In genomic region chr19:35751839-35752745, GRCh38 we compare ENCODE assay signal across 20 cellular contexts. TPM values are rescaled to one million over a fixed set of nuclear protein-coding genes. Genes with fewer than 3 reads are reported as not detected.
DNase-seq lines count a peak whose midpoint lies in the region; ATAC-seq, FAIRE-seq and TF ChIP-seq lines count a peak whose summit lies in the region.
"Had no signal": no experiment of that assay in that cellular context is flagged by ENCODE, and none has a peak within 500 bp of the region (broad histone marks: within the 10 kb centered on the region; RNA-seq: fewer than 3 reads in every experiment).

No MANE protein-coding gene starts in this region.

- H3K27ac ChIP-seq in CD4-positive, alpha-beta T cell (ENCODE audit: low read depth, low read length): no peak overlapping the region
- H3K27ac ChIP-seq in left ventricle myocardium inferior (replicated peaks) (peak overlapping the region; percentile 61), stomach smooth muscle (ENCODE audit: low read length) (peak overlapping the region; percentile 100)

- H3K4me3 Mint-ChIP-seq in activated CD8-positive, alpha-beta memory T cell treated with anti-CD3 and anti-CD28 coated beads, Interleukin-2, amount 10 ng/mL, durations not matched to agents 7 days and 5 days: no peak overlapping the region
- H3K4me3 Mint-ChIP-seq in CD4-positive, alpha-beta T cell: peak overlapping the region; percentile 30

- no peak for TF ChIP-seq CTCF in CD4-positive, alpha-beta T cell (IDR thresholded peaks at IDR 0.05)
- TF ChIP-seq CTCF in left ventricle myocardium inferior (IDR thresholded peaks at IDR 0.05; ENCODE audit: borderline replicate concordance): no peak

- FAIRE-seq in GM12891 (lab: Jason Lieb, UNC): no peak
- FAIRE-seq: A204.1, D721Med had no signal

- H3K27me3 ChIP-seq in CD4-positive, alpha-beta T cell (ENCODE audit: control insufficient read depth, insufficient read depth, low read length): no peaks in the 10 kb centered on the region
- H3K27me3 ChIP-seq in left ventricle myocardium inferior (ENCODE audit: low read depth): no peaks in the 10 kb centered on the region
- no peaks in the 10 kb centered on the region for H3K27me3 ChIP-seq in stomach smooth muscle (ENCODE audit: control insufficient read depth in 1 of 2, insufficient read depth in 2 of 2, low read length in 2 of 2)

- H3K36me3 Mint-ChIP-seq in activated CD8-positive, alpha-beta memory T cell treated with anti-CD3 and anti-CD28 coated beads, Interleukin-2, amount 10 ng/mL, durations not matched to agents 7 days and 5 days: peaks cover 4% of the 10 kb centered on the region
- peaks cover 32% of the 10 kb centered on the region for H3K36me3 Mint-ChIP-seq in CD4-positive, alpha-beta T cell (ENCODE audit: low read depth)
- H3K36me3 Mint-ChIP-seq: IgD-negative memory B cell had no signal

- H3K4me1 Mint-ChIP-seq in activated CD8-positive, alpha-beta memory T cell treated with anti-CD3 and anti-CD28 coated beads, Interleukin-2, amount 10 ng/mL, durations not matched to agents 7 days and 5 days: peaks cover 35% of the 10 kb centered on the region
- peaks cover 31% of the 10 kb centered on the region for H3K4me1 Mint-ChIP-seq in CD4-positive, alpha-beta T cell (ENCODE audit: low read depth)

- no peak overlapping the region for H3K9ac ChIP-seq in stomach smooth muscle (ENCODE audit: low read length in 2 of 2)

- H3K4me3 ChIP-seq in left ventricle myocardium inferior (no peak overlapping the region), stomach smooth muscle (ENCODE audit: low read length in 2 of 2) (no peak overlapping the region)

- no peak overlapping the region for H3K27ac Mint-ChIP-seq in activated CD8-positive, alpha-beta memory T cell treated with anti-CD3 and anti-CD28 coated beads, Interleukin-2, amount 10 ng/mL, durations not matched to agents 7 days and 5 days
- H3K27ac Mint-ChIP-seq in CD4-positive, alpha-beta T cell: no peak overlapping the region
- H3K27ac Mint-ChIP-seq: IgD-negative memory B cell had no signal

- no peaks in the 10 kb centered on the region for H3K27me3 Mint-ChIP-seq in activated CD8-positive, alpha-beta memory T cell treated with anti-CD3 and anti-CD28 coated beads, Interleukin-2, amount 10 ng/mL, durations not matched to agents 7 days and 5 days
- H3K27me3 Mint-ChIP-seq in CD4-positive, alpha-beta T cell: peaks cover 12% of the 10 kb centered on the region

- peaks cover 63% of the 10 kb centered on the region for H3K4me1 ChIP-seq in left ventricle myocardium inferior
- peaks cover 51% of the 10 kb centered on the region for H3K4me1 ChIP-seq in stomach smooth muscle (ENCODE audit: control insufficient read depth, insufficient read depth, low read length)

- H3K9me3 Mint-ChIP-seq in activated CD8-positive, alpha-beta memory T cell treated with anti-CD3 and anti-CD28 coated beads, Interleukin-2, amount 10 ng/mL, durations not matched to agents 7 days and 5 days (ENCODE audit: low read depth): no peaks in the 10 kb centered on the region
- no peaks in the 10 kb centered on the region for H3K9me3 Mint-ChIP-seq in CD4-positive, alpha-beta T cell

- H3K9me3 ChIP-seq in CD4-positive, alpha-beta T cell (ENCODE audit: control insufficient read depth, low read length): no peaks in the 10 kb centered on the region
- no peaks in the 10 kb centered on the region for H3K9me3 ChIP-seq in left ventricle myocardium inferior (replicated peaks)
- H3K9me3 ChIP-seq in stomach smooth muscle (ENCODE audit: control insufficient read depth in 2 of 2, low read length in 2 of 2): no peaks in the 10 kb centered on the region

- TF ChIP-seq POLR2A in GM12891 (IDR thresholded peaks at IDR 0.05; ENCODE audit: low read depth, low read length): no peak

- no peak for ATAC-seq in activated CD8-positive, alpha-beta memory T cell treated with anti-CD3 and anti-CD28 coated beads, Interleukin-2, amount 10 ng/mL, durations not matched to agents 7 days and 5 days
- ATAC-seq in CD4-positive, alpha-beta T cell (ENCODE audit: poor library complexity): no peak
- ATAC-seq in GM19463 (IDR thresholded peaks at IDR 0.05; ENCODE audit: unreplicated experiment): no peak

- DNase-seq in activated CD8-positive, alpha-beta memory T cell treated with anti-CD3 and anti-CD28 coated beads, Interleukin-2, amount 10 ng/mL, durations not matched to agents 7 days and 5 days: peak; percentile 38
- no peak for DNase-seq in activated CD8-positive, alpha-beta memory T cell treated with anti-CD3 and anti-CD28 coated beads for 24 hours
- no peak for DNase-seq in CD4-positive, alpha-beta T cell
- DNase-seq in left ventricle myocardium inferior: no peak
- DNase-seq in central memory CD4-positive, alpha-beta T cell: no peak
- no peak for DNase-seq in GM12891 (ENCODE audit: insufficient read length, low spot score)
- DNase-seq: Karpas-422, NCI-H1417 treated with DMSO at 0.1 percent for 48 hours, NCI-H187 treated with DMSO at 0.1 percent for 48 hours, NCI-H226, NCI-H524, NCI-H82 had no signal

- POLR2A ChIA-PET in CD4-positive, alpha-beta T cell (lab: Charles Lee): interaction anchor here (0.6 to 1.2 kb wide), 2 partner anchors 32 to 49 kb away, joined by 3 to 5 read pairs; no protein-coding TSS in a partner anchor

- intact Hi-C loops in CD4-positive, alpha-beta T cell (cut with DNase I, micrococcal nuclease): loop anchor here in 1 of 2 experiments (10.0 kb wide), 1 partner anchor 933 kb away; the partner anchor contains the start of gene ZNF567
- intact Hi-C loops in left ventricle myocardium inferior (cut with micrococcal nuclease): no loop called here

- CTCF ChIA-PET in activated CD8-positive, alpha-beta memory T cell treated with anti-CD3 and anti-CD28 coated beads, Interleukin-2, amount 10 ng/mL, durations not matched to agents 7 days and 5 days (lab: Charles Lee): interaction anchor here (1.0 kb wide), 1 partner anchor 12 kb away, joined by 3 read pairs; no protein-coding TSS in a partner anchor
- CTCF ChIA-PET in CD4-positive, alpha-beta T cell (lab: Charles Lee): interaction anchor here (1.0 kb wide), 1 partner anchor 36 kb away, joined by 3 read pairs; no protein-coding TSS in a partner anchor

- H3K36me3 ChIP-seq in left ventricle myocardium inferior (peaks cover 19% of the 10 kb centered on the region), stomach smooth muscle (ENCODE audit: control insufficient read depth in 2 of 2, insufficient read depth in 2 of 2, low read length in 2 of 2) (peaks cover 14 to 21% of the 10 kb centered on the region in 2 donors)

TF ChIP-seq in GM12891, 5 proteins besides CTCF, POLR2A, EP300 and RAD21:
- TF ChIP-seq TAF1 (IDR thresholded peaks at IDR 0.05; ENCODE audit: low read depth, low read length): no peak
- TF ChIP-seq SPI1 (IDR thresholded peaks at IDR 0.05; ENCODE audit: low read depth, low read length): no peak
- no peak for TF ChIP-seq PAX5 (IDR thresholded peaks at IDR 0.05; ENCODE audit: insufficient read depth, low read length, severe bottlenecking)
- TF ChIP-seq POU2F2 (IDR thresholded peaks at IDR 0.05; ENCODE audit: low read depth, low read length): no peak
- TF ChIP-seq POLR2AphosphoS5 (IDR thresholded peaks at IDR 0.05; ENCODE audit: low read depth, low read length): no peak
TF ChIP-seq in GM12891: peak in this region for 0.

RNA-seq across cellular contexts. Expression of gene LIN37, which starts 3.7 kb away (rescaled TPM):
- total RNA-seq in activated CD8-positive, alpha-beta memory T cell treated with anti-CD3 and anti-CD28 coated beads, Interleukin-2, amount 10 ng/mL, durations not matched to agents 7 days and 5 days: 1 to 10 TPM; 8.9 to 9.2 TPM
- 1 to 10 TPM; 4.8 to 6.0 TPM for total RNA-seq in CD4-positive, alpha-beta T cell
- total RNA-seq in left ventricle myocardium inferior: 6.2 TPM
- polyA plus RNA-seq in GM12891 (2012; ENCODE audit: low read depth, missing spikeins): 9.9 TPM

RNA-seq across cellular contexts. Expression of gene HSPB6, which starts 4.7 kb away (rescaled TPM):
- total RNA-seq in activated CD8-positive, alpha-beta memory T cell treated with anti-CD3 and anti-CD28 coated beads, Interleukin-2, amount 10 ng/mL, durations not matched to agents 7 days and 5 days: not detected
- not detected for total RNA-seq in CD4-positive, alpha-beta T cell
- total RNA-seq in left ventricle myocardium inferior: 899 TPM
- 0.15 TPM for polyA plus RNA-seq in GM12891 (2012; ENCODE audit: low read depth, missing spikeins)
- total RNA-seq: H4, HT-29, RPMI7951 had no signal
- polyA plus RNA-seq: IgD-negative memory B cell had no signal

RNA-seq across cellular contexts. Expression of gene PROSER3, which starts 5.9 kb away (rescaled TPM):
- total RNA-seq in activated CD8-positive, alpha-beta memory T cell treated with anti-CD3 and anti-CD28 coated beads, Interleukin-2, amount 10 ng/mL, durations not matched to agents 7 days and 5 days: 10 to 100 TPM; 46.5 to 57.8 TPM
- 10 to 100 TPM; 19.4 to 22.6 TPM for total RNA-seq in CD4-positive, alpha-beta T cell
- total RNA-seq in left ventricle myocardium inferior: 4.8 TPM
- 7.9 TPM for polyA plus RNA-seq in GM12891 (2012; ENCODE audit: low read depth, missing spikeins)

RNA-seq across cellular contexts. Expression of gene PSENEN, which starts 6.6 kb away (rescaled TPM):
- 10 to 100 TPM; 39.1 to 49.0 TPM for total RNA-seq in activated CD8-positive, alpha-beta memory T cell treated with anti-CD3 and anti-CD28 coated beads, Interleukin-2, amount 10 ng/mL, durations not matched to agents 7 days and 5 days
- 1 to 10 TPM; 7.3 to 9.4 TPM for total RNA-seq in CD4-positive, alpha-beta T cell
- total RNA-seq in left ventricle myocardium inferior: 43.1 TPM
- polyA plus RNA-seq in GM12891 (2012; ENCODE audit: low read depth, missing spikeins): 31.0 TPM

RNA-seq across cellular contexts. Expression of gene U2AF1L4, which starts 6.9 kb away (rescaled TPM):
- 10 to 100 TPM; 25.1 to 35.6 TPM for total RNA-seq in activated CD8-positive, alpha-beta memory T cell treated with anti-CD3 and anti-CD28 coated beads, Interleukin-2, amount 10 ng/mL, durations not matched to agents 7 days and 5 days
- 10 to 100 TPM; 74.6 to 85.8 TPM for total RNA-seq in CD4-positive, alpha-beta T cell
- 24.9 TPM for total RNA-seq in left ventricle myocardium inferior
- polyA plus RNA-seq in GM12891 (2012; ENCODE audit: low read depth, missing spikeins): 18.8 TPM

Comparison
In these comparisons a context has a peak if more than half of its experiments do, and no peak if none do; other contexts are left out.
1. RNA of gene HSPB6, which starts 4.7 kb away (total RNA-seq): 899 TPM in left ventricle myocardium inferior (single experiment); not detected in activated CD8-positive, alpha-beta memory T cell treated with anti-CD3 and anti-CD28 coated beads, Interleukin-2, amount 10 ng/mL, durations not matched to agents 7 days and 5 days and not detected in CD4-positive, alpha-beta T cell; every median in the first group is over 100 times any median in the second.